In genomic region chr3:42013652-42014442, GRCh38 we compare ENCODE assay signal across 8 cellular contexts. TPM values are rescaled to one million over a fixed set of nuclear protein-coding genes. Genes with fewer than 3 reads are reported as not detected.
A peak's percentile ranks its signal among the peaks of the same experiment; 100 is the strongest.
DNase-seq lines count a peak whose midpoint lies in the region; ATAC-seq, FAIRE-seq and TF ChIP-seq lines count a peak whose summit lies in the region.

No MANE protein-coding gene starts in this region.

- peak in 1 of 2 donors; percentile 56 for TF ChIP-seq POLR2A in gastroesophageal sphincter (IDR thresholded peaks at IDR 0.05)

- peak overlapping the region; percentile 61 to 97 (median 92) for H3K27ac Mint-ChIP-seq in CD4-positive, alpha-beta memory T cell
- H3K27ac Mint-ChIP-seq in activated T-cell treated with anti-CD3 and anti-CD28 coated beads, Interleukin-2, amount 50 U/mL, for 72 hours, result peak overlapping the region; percentile 93

- H3K36me3 Mint-ChIP-seq in CD4-positive, alpha-beta memory T cell, result peaks cover 0 to 9% of the 10 kb centered on the region in 2 donors
- peaks cover 0 to 4% of the 10 kb centered on the region in 2 donors for H3K36me3 Mint-ChIP-seq in activated T-cell treated with anti-CD3 and anti-CD28 coated beads, Interleukin-2, amount 50 U/mL, for 72 hours (ENCODE audit: insufficient read depth in 2 of 2)

- TF ChIP-seq CTCF in LNCaP clone FGC (IDR thresholded peaks at IDR 0.05; ENCODE audit: control insufficient read depth, extremely low read depth, insufficient read depth), result peak; percentile 9; the same call in 1 of the 2 replicates
- TF ChIP-seq CTCF in gastroesophageal sphincter (IDR thresholded peaks at IDR 0.05), result peak in 2 of 4 experiments; percentile 4 to 47
- no peak for TF ChIP-seq CTCF in pancreas (IDR thresholded peaks at IDR 0.05)

- H3K27ac ChIP-seq in CD4-positive, alpha-beta memory T cell (ENCODE audit: low read depth, low read length), result peak overlapping the region; percentile 52
- H3K27ac ChIP-seq in gastroesophageal sphincter, result peak overlapping the region; percentile 77 to 98 (median 89)
- peak overlapping the region; percentile 20 to 71 (median 60) for H3K27ac ChIP-seq in pancreas

- intact Hi-C loops in CD4-positive, alpha-beta memory T cell (cut with micrococcal nuclease), result loop anchor here (1.0 to 5.0 kb wide), 5 partner anchors 52 to 1562 kb away; partner anchors contain the start of genes CTNNB1 and ULK4
- intact Hi-C loops in pancreas (cut with DNase I), result no loop called here

- DNase-seq in CD4-positive, alpha-beta memory T cell, result peak; percentile 26 to 51 (median 29)
- no peak for DNase-seq in LNCaP clone FGC (ENCODE audit: low read depth)
- DNase-seq in activated T-cell treated with anti-CD3 and anti-CD28 coated beads, Interleukin-2, amount 50 U/mL, for 72 hours, result peak; percentile 34 to 49
- peak; percentile 35 to 84 (median 50) for DNase-seq in pancreas
- DNase-seq in OCI-M2 (lab: John Stamatoyannopoulos, UW; ENCODE audit: unreplicated experiment), result no peak

- H3K4me1 Mint-ChIP-seq in CD4-positive, alpha-beta memory T cell, result peaks cover 24 to 48% (median 39%) of the 10 kb centered on the region in 4 donors
- peaks cover 57% of the 10 kb centered on the region for H3K4me1 Mint-ChIP-seq in activated T-cell treated with anti-CD3 and anti-CD28 coated beads, Interleukin-2, amount 50 U/mL, for 72 hours (ENCODE audit: low read depth)

- H3K27me3 ChIP-seq in CD4-positive, alpha-beta memory T cell (ENCODE audit: insufficient read depth, low read length), result no peaks in the 10 kb centered on the region
- H3K27me3 ChIP-seq in gastroesophageal sphincter, result no peaks in the 10 kb centered on the region
- no peaks in the 10 kb centered on the region for H3K27me3 ChIP-seq in pancreas

- CTCF ChIA-PET in CD4-positive, alpha-beta memory T cell (lab: Charles Lee; ENCODE audit: partially characterized antibody), result interaction anchor here (0.8 to 3.1 kb wide), 5 partner anchors 12 to 86 kb away, joined by 3 to 16 read pairs (median 5); no protein-coding TSS in a partner anchor

- H3K9me3 ChIP-seq in CD4-positive, alpha-beta memory T cell (ENCODE audit: control insufficient read depth in 1 of 2, low read length in 2 of 2), result no peaks in the 10 kb centered on the region
- H3K9me3 ChIP-seq in gastroesophageal sphincter, result no peaks in the 10 kb centered on the region
- no peaks in the 10 kb centered on the region for H3K9me3 ChIP-seq in pancreas

- peak overlapping the region; percentile 46 to 67 for H3K4me3 ChIP-seq in CD4-positive, alpha-beta memory T cell (ENCODE audit: low read length in 2 of 2)
- H3K4me3 ChIP-seq in LNCaP clone FGC (ENCODE audit: low read depth, low read length), result peak overlapping the region; percentile 63
- peak overlapping the region; percentile 90 to 98 for H3K4me3 ChIP-seq in gastroesophageal sphincter
- H3K4me3 ChIP-seq in pancreas, result peak overlapping the region; percentile 75 to 95 (median 85)

- no peak for TF ChIP-seq EP300 in gastroesophageal sphincter (IDR thresholded peaks at IDR 0.05)

- no peak for FAIRE-seq in pancreas (lab: Jason Lieb, UNC)

- peaks cover 32% of the 10 kb centered on the region for H3K4me1 ChIP-seq in CD4-positive, alpha-beta memory T cell (ENCODE audit: insufficient read depth, low read length)
- H3K4me1 ChIP-seq in gastroesophageal sphincter (peaks cover 0 to 49% (median 7%) of the 10 kb centered on the region in 3 donors), pancreas (peaks cover 0 to 1% (median 1%) of the 10 kb centered on the region in 3 donors)

- POLR2A ChIA-PET in CD4-positive, alpha-beta memory T cell (lab: Charles Lee; ENCODE audit: partially characterized antibody), result interaction anchor here (0.9 to 2.3 kb wide), 8 partner anchors 11 to 1561 kb away, joined by 3 to 15 read pairs (median 4); partner anchors contain the start of genes CTNNB1, ULK4 and VIPR1

- peaks cover 0 to 2% (median 0%) of the 10 kb centered on the region in 8 donors for H3K9me3 Mint-ChIP-seq in CD4-positive, alpha-beta memory T cell
- no peaks in the 10 kb centered on the region for H3K9me3 Mint-ChIP-seq in activated T-cell treated with anti-CD3 and anti-CD28 coated beads, Interleukin-2, amount 50 U/mL, for 72 hours

- no peaks in the 10 kb centered on the region for H3K27me3 Mint-ChIP-seq in CD4-positive, alpha-beta memory T cell
- no peaks in the 10 kb centered on the region for H3K27me3 Mint-ChIP-seq in activated T-cell treated with anti-CD3 and anti-CD28 coated beads, Interleukin-2, amount 50 U/mL, for 72 hours (ENCODE audit: low read depth)

- no peaks in the 10 kb centered on the region for H3K36me3 ChIP-seq in CD4-positive, alpha-beta memory T cell (ENCODE audit: insufficient read depth, low read length)
- H3K36me3 ChIP-seq in gastroesophageal sphincter, result no peaks in the 10 kb centered on the region
- H3K36me3 ChIP-seq in pancreas, result no peaks in the 10 kb centered on the region

- no CpG with 5 or more reads among the region's 110 CpGs for WGBS in gastroesophageal sphincter (ENCODE audit: low coverage in 1 of 2), 2 donors
- 0% methylated on average over 38 to 110 of the region's 110 CpGs for WGBS in pancreas, 2 donors

- H3K4me3 Mint-ChIP-seq in CD4-positive, alpha-beta memory T cell, result peak overlapping the region; percentile 87 to 97 (median 91)
- H3K4me3 Mint-ChIP-seq in activated T-cell treated with anti-CD3 and anti-CD28 coated beads, Interleukin-2, amount 50 U/mL, for 72 hours, result peak overlapping the region; percentile 94 to 99

- ATAC-seq in GM21423 (IDR thresholded peaks at IDR 0.05; ENCODE audit: unreplicated experiment), result peak; percentile 12
- ATAC-seq in activated T-cell treated with anti-CD3 and anti-CD28 coated beads, Interleukin-2, amount 50 U/mL, for 72 hours (replicated peaks in 1 of 2), result peak; percentile 14 to 15
- peak; percentile 44 for ATAC-seq in gastroesophageal sphincter
- ATAC-seq in pancreas, result peak; percentile 36 to 53 (median 46)
- ATAC-seq in HG03378 (IDR thresholded peaks at IDR 0.05; ENCODE audit: unreplicated experiment), result no peak

RNA-seq across cellular contexts. Expression of gene ULK4, which starts 51.9 kb away (rescaled TPM):
- total RNA-seq in CD4-positive, alpha-beta memory T cell, result 10 to 100 TPM; 27.4 to 29.1 TPM
- polyA plus RNA-seq in CD4-positive, alpha-beta memory T cell, result 10 to 100 TPM in 1 of 2 donors, 1 to 10 TPM in 1; 6.3 to 11.0 TPM
- 10 to 100 TPM in 1 of 2 donors, 1 to 10 TPM in 1; 8.0 to 11.1 TPM for total RNA-seq in activated T-cell treated with anti-CD3 and anti-CD28 coated beads, Interleukin-2, amount 50 U/mL, for 72 hours
- 10 to 100 TPM in 2 of 4 donors, 1 to 10 TPM in 2; 3.8 to 15.4 (median 8.8) TPM for total RNA-seq in gastroesophageal sphincter
- 1 to 10 TPM; 3.1 to 8.6 (median 5.3) TPM for total RNA-seq in pancreas
- 1 to 10 TPM; 2.3 to 2.9 TPM for polyA plus RNA-seq in pancreas

Comparison
In these comparisons a context has a peak if more than half of its experiments do, and no peak if none do; other contexts are left out.
1. DNase-seq: peak in CD4-positive, alpha-beta memory T cell (5 of 5), activated T-cell treated with anti-CD3 and anti-CD28 coated beads, Interleukin-2, amount 50 U/mL, for 72 hours (2 of 2) and pancreas (6 of 6); none in LNCaP clone FGC (single experiment) and OCI-M2 (single experiment).
2. Peak in every context shown above with its lines, with median percentiles within 50 percentile points of each other: H3K27ac ChIP-seq and H3K4me3 ChIP-seq.